18 cellular contexts compared by ENCODE assay signal in the genomic region with DNA sequence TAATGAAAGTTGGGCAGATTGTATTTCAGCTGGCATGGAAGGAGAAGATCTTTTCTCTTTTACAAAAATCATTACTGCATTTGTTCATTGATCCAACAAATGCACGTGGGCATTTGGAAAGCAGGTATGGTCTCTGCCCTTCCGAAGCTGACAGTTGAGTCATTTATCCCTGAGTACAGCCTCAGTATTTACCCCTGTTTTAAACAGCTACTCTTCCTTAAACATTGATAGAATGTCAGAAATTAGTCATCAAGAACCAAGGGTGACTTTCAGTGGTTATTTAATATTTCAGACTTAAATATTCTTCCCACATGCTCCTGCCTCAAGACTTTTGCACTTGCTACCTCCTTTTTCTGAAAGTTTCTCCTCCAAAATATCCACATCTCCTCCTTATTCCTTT.
DNase-seq lines count a peak whose midpoint lies in the region; ATAC-seq, FAIRE-seq and TF ChIP-seq lines count a peak whose summit lies in the region.
"Had no signal": no experiment of that assay in that cellular context is flagged by ENCODE, and none has a peak within 500 bp of the region (broad histone marks: within the 10 kb centered on the region; RNA-seq: fewer than 3 reads in every experiment).

No MANE protein-coding gene starts in this region.

- TF ChIP-seq POLR2A in gastrocnemius medialis (IDR thresholded peaks at IDR 0.05), result no peak

- TF ChIP-seq CTCF in bronchial epithelial cell (IDR thresholded peaks at IDR 0.05; ENCODE audit: insufficient read depth, low read length, severe bottlenecking), result no peak
- TF ChIP-seq CTCF in gastrocnemius medialis (IDR thresholded peaks at IDR 0.05 in 4 of 5, conservative IDR thresholded peaks at IDR 0.05 in 1 of 5), result no peak

- no peak overlapping the region for H3K4me3 ChIP-seq in bronchial epithelial cell (ENCODE audit: low read depth, low read length)
- H3K4me3 ChIP-seq in gastrocnemius medialis, result no peak overlapping the region
- H3K4me3 ChIP-seq: BLaER1, breast epithelium, psoas muscle had no signal

- no peaks in the 10 kb centered on the region for H3K9me3 ChIP-seq in gastrocnemius medialis
- H3K9me3 ChIP-seq: BLaER1, psoas muscle had no signal

- H3K27me3 ChIP-seq in bronchial epithelial cell (ENCODE audit: control insufficient read depth, insufficient read depth, low read length) (no peaks in the 10 kb centered on the region), gastrocnemius medialis (no peaks in the 10 kb centered on the region)
- H3K27me3 ChIP-seq: BLaER1 had no signal

- intact Hi-C loops in gastrocnemius medialis (cut with DNase I; ENCODE audit: low total_unique reads), result no loop called here

- peak; percentile 7 for DNase-seq in GM18507 (ENCODE audit: extremely low spot score, insufficient read length, low read depth)
- DNase-seq in bronchial epithelial cell (ENCODE audit: low read depth), result peak; percentile 41
- no peak for DNase-seq in activated T-cell treated with anti-CD3 and anti-CD28 coated beads, Interleukin-2, amount 50 U/mL, for 1 hour
- no peak for DNase-seq in AG08395 (ENCODE audit: low spot score)
- no peak for DNase-seq in DMS79 (lab: John Stamatoyannopoulos, UW)
- no peak for DNase-seq in gastrocnemius medialis
- DNase-seq: activated naive CD4-positive, alpha-beta T cell treated with Interleukin-2 at 50 U/mL for 16 hours; endodermal cell; NCI-H1694; NCI-H526; psoas muscle; SHP77 had no signal

- ATAC-seq in GM21515 (IDR thresholded peaks at IDR 0.05; ENCODE audit: unreplicated experiment) (peak; percentile 63), HG03095 (IDR thresholded peaks at IDR 0.05; ENCODE audit: unreplicated experiment) (peak; percentile 70), gastrocnemius medialis (no peak)
- ATAC-seq: left lobe of liver; psoas muscle; stimulated activated effector memory CD8-positive, alpha-beta T cell treated with anti-CD3 and anti-CD28 coated beads, Interleukin-12 subunit alpha, Interleukin-12 subunit beta, amount 100 ng/mL, for 72 hours had no signal

- FAIRE-seq in GM18507 (lab: Jason Lieb, UNC) (peak; percentile 29), bronchial epithelial cell (lab: Jason Lieb, UNC) (no peak)

- no peak overlapping the region for H3K27ac ChIP-seq in gastrocnemius medialis
- H3K27ac ChIP-seq: BLaER1, breast epithelium, psoas muscle had no signal

- no peaks in the 10 kb centered on the region for H3K36me3 ChIP-seq in bronchial epithelial cell (ENCODE audit: control insufficient read depth, insufficient read depth, low read length)
- H3K36me3 ChIP-seq in gastrocnemius medialis, result no peaks in the 10 kb centered on the region
- H3K36me3 ChIP-seq: BLaER1, breast epithelium had no signal

- no peaks in the 10 kb centered on the region for H3K4me1 ChIP-seq in gastrocnemius medialis
- H3K4me1 ChIP-seq: breast epithelium, psoas muscle had no signal

- in situ Hi-C loops in gastrocnemius medialis (cut with MboI; ENCODE audit: low sequenced_read_pairs in 4 of 4), result no loop called here

Comparison
In these comparisons a context has a peak if more than half of its experiments do, and no peak if none do; other contexts are left out.
1. DNase-seq: peak in GM18507 (single experiment) and bronchial epithelial cell (single experiment); none in activated T-cell treated with anti-CD3 and anti-CD28 coated beads, Interleukin-2, amount 50 U/mL, for 1 hour (single experiment), AG08395 (single experiment), DMS79 (single experiment) and gastrocnemius medialis (0 of 2).
2. ATAC-seq: peak in GM21515 (single experiment) and HG03095 (single experiment); none in gastrocnemius medialis (0 of 2).